ENCODE assay signal across 1 cellular context in genomic region chr17:72411124-72411563, GRCh38.
TF ChIP-seq lines count a peak whose summit lies in the region.

No MANE protein-coding gene starts in this region.

TF ChIP-seq in HCT116, 20 proteins besides CTCF, POLR2A, EP300 and RAD21 (continued from another document):
- TF ChIP-seq TCF7L2 (IDR thresholded peaks at IDR 0.05; ENCODE audit: borderline replicate concordance, extremely low read depth, insufficient read depth, insufficient read length) (no peak), REST (IDR thresholded peaks at IDR 0.05; ENCODE audit: low read depth) (no peak), EGR1 (IDR thresholded peaks at IDR 0.05; ENCODE audit: low read depth) (no peak), ZFX (IDR thresholded peaks at IDR 0.05) (no peak), ZBTB33 (IDR thresholded peaks at IDR 0.05; ENCODE audit: extremely low read depth, insufficient replicate concordance, low read length) (no peak), CEBPB (IDR thresholded peaks at IDR 0.05; ENCODE audit: low read depth) (peak; percentile 51; the same call in 1 of the 2 replicates), EZH2phosphoT487 (IDR thresholded peaks at IDR 0.05; ENCODE audit: borderline replicate concordance) (no peak), ATF3 (IDR thresholded peaks at IDR 0.05) (no peak), SP1 (IDR thresholded peaks at IDR 0.05; ENCODE audit: low read depth) (peak; percentile 87), ELF1 (IDR thresholded peaks at IDR 0.05; ENCODE audit: borderline replicate concordance, low read depth) (no peak), ZNF274 (IDR thresholded peaks at IDR 0.05; ENCODE audit: low read depth, low read length) (no peak)
